In genomic region chr4:78601013-78601412, GRCh38 we compare ENCODE assay signal across 16 cellular contexts. TPM values are rescaled to one million over a fixed set of nuclear protein-coding genes. Genes with fewer than 3 reads are reported as not detected.
DNase-seq lines count a peak whose midpoint lies in the region; ATAC-seq and TF ChIP-seq lines count a peak whose summit lies in the region.
"Had no signal": no experiment of that assay in that cellular context is flagged by ENCODE, and none has a peak within 500 bp of the region (broad histone marks: within the 10 kb centered on the region; RNA-seq: fewer than 3 reads in every experiment).

No MANE protein-coding gene starts in this region.

- BruUV-seq in Calu3 (replicated peaks; lab: Mats Ljungman, UMichigan) = no TSS peak

- no peaks in the 10 kb centered on the region for H3K9me3 Mint-ChIP-seq in Calu3 (ENCODE audit: low read depth, unreplicated experiment)
- H3K9me3 Mint-ChIP-seq: CD8-positive, alpha-beta memory T cell had no signal

- no peak overlapping the region for H3K4me3 ChIP-seq in ovary
- H3K4me3 ChIP-seq: SJSA1, stomach had no signal

- no peak for TF ChIP-seq EP300 in ovary (IDR thresholded peaks at IDR 0.05)

- H3K9me3 ChIP-seq in ovary = no peaks in the 10 kb centered on the region
- H3K9me3 ChIP-seq: SJSA1, stomach had no signal

- intact Hi-C loops in ovary (cut with DNase I) = no loop called here
- intact Hi-C loops in Calu3 (cut with micrococcal nuclease; ENCODE audit: unreplicated experiment) = no loop called here

- TF ChIP-seq CTCF in ovary (IDR thresholded peaks at IDR 0.05) (no peak), Calu3 (IDR thresholded peaks at IDR 0.05; ENCODE audit: unreplicated experiment) (no peak)

- H3K4me3 Mint-ChIP-seq in Calu3 (ENCODE audit: low read depth, unreplicated experiment) = no peak overlapping the region
- H3K4me3 Mint-ChIP-seq: CD8-positive, alpha-beta memory T cell had no signal

- H3K27ac ChIP-seq in ovary = no peak overlapping the region
- H3K27ac ChIP-seq: SJSA1, stomach had no signal

- H3K27ac Mint-ChIP-seq in Calu3 (ENCODE audit: unreplicated experiment) = no peak overlapping the region
- H3K27ac Mint-ChIP-seq: CD8-positive, alpha-beta memory T cell had no signal

- WGBS in ovary, 3 donors = 30 to 33% (median 32%) methylated on average over 7 of the region's 7 CpGs

- H3K36me3 Mint-ChIP-seq in Calu3 (ENCODE audit: insufficient read depth, unreplicated experiment) = peaks cover 54% of the 10 kb centered on the region
- H3K36me3 Mint-ChIP-seq: CD8-positive, alpha-beta memory T cell had no signal

- TF ChIP-seq POLR2A in ovary (IDR thresholded peaks at IDR 0.05) = no peak

- CTCF ChIA-PET in Calu3 (lab: Charles Lee) = no interaction called here

- no peak for DNase-seq in activated naive CD4-positive, alpha-beta T cell treated with Interleukin-2 at 50 U/mL for 16 hours
- no peak for DNase-seq in ovary
- no peak for DNase-seq in retina
- no peak for DNase-seq in Calu3
- DNase-seq: activated CD4-positive, alpha-beta T cell treated with anti-CD3 and anti-CD28 coated beads for 4 hours; activated effector memory CD4-positive, alpha-beta T cell treated with anti-CD3 and anti-CD28 coated beads, Interleukin-2, amount 50 U/mL, for 16 hours; CD8-positive, alpha-beta memory T cell; cerebellar nuclear complex; left colon; NCI-H2227 treated with DMSO at 0.1 percent for 48 hours; stomach had no signal

- H3K27me3 Mint-ChIP-seq in Calu3 (ENCODE audit: unreplicated experiment) = no peaks in the 10 kb centered on the region

- H3K4me1 ChIP-seq in ovary (ENCODE audit: insufficient read depth) = no peaks in the 10 kb centered on the region
- H3K4me1 ChIP-seq: SJSA1 had no signal

- ATAC-seq in GM18517 (IDR thresholded peaks at IDR 0.05; ENCODE audit: unreplicated experiment) (peak; percentile 79), GM21447 (IDR thresholded peaks at IDR 0.05; ENCODE audit: unreplicated experiment) (peak; percentile 87), HG03342 (IDR thresholded peaks at IDR 0.05; ENCODE audit: unreplicated experiment) (peak; percentile 86), esophagus mucosa (peak; percentile 70)
- ATAC-seq: left colon had no signal

- no peaks in the 10 kb centered on the region for H3K36me3 ChIP-seq in ovary

- H3K27me3 ChIP-seq in ovary = no peaks in the 10 kb centered on the region
- H3K27me3 ChIP-seq: SJSA1, stomach had no signal

- H3K4me1 Mint-ChIP-seq in Calu3 (ENCODE audit: low read depth, unreplicated experiment) = peaks cover 3% of the 10 kb centered on the region
- H3K4me1 Mint-ChIP-seq: CD8-positive, alpha-beta memory T cell had no signal

RNA-seq across cellular contexts. Expression of gene ANXA3, which starts 49.4 kb away (rescaled TPM):
- total RNA-seq in esophagus mucosa = 51.0 TPM
- 10 to 100 TPM in 2 of 7 donors, 1 to 10 TPM in 5; 1.5 to 63.5 (median 8.1) TPM for total RNA-seq in ovary
- polyA plus RNA-seq in ovary = 10 to 100 TPM in 1 of 2 donors, 1 to 10 TPM in 1; 7.7 to 10.2 TPM
- total RNA-seq in Calu3 (2022) = 158 and 188 TPM in 2 replicates
- total RNA-seq: CD8-positive, alpha-beta memory T cell had no signal
- polyA plus RNA-seq: CD8-positive, alpha-beta memory T cell had no signal
